Comparison of ENCODE assay signal across 25 cellular contexts in the genomic region with DNA sequence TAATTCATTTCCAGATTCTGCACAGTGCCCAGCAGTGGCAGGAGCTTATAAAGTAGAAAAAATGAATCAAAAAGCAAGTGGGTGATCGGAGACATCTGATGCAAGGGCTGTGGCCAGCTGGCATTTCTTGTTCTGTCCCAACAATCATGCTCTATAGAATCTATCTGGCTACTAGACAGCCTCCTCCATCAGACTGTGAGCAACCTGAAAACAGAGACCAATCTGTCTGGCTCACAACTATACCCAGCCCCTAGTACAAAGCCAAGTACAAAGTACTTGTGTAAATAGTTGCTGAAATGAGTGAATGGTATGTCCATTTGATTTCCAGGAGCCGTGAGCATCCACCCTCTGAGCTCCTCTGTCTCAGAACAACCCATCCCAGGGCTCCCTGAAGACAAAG. TPM values are rescaled to one million over a fixed set of nuclear protein-coding genes. Genes with fewer than 3 reads are reported as not detected.
DNase-seq lines count a peak whose midpoint lies in the region; FAIRE-seq and TF ChIP-seq lines count a peak whose summit lies in the region.
"Had no signal": no experiment of that assay in that cellular context is flagged by ENCODE, and none has a peak within 500 bp of the region (broad histone marks: within the 10 kb centered on the region; RNA-seq: fewer than 3 reads in every experiment).

No MANE protein-coding gene starts in this region.

- intact Hi-C loops in Caco-2 (cut with micrococcal nuclease; ENCODE audit: unreplicated experiment): no loop called here

- CTCF ChIA-PET in Caco-2 (lab: Charles Lee): interaction anchor here (0.8 to 1.9 kb wide), 3 partner anchors 9 to 26 kb away, joined by 3 to 4 read pairs (median 4); no protein-coding TSS in a partner anchor

- H3K36me3 ChIP-seq in Caco-2 (ENCODE audit: control insufficient read depth, insufficient read depth, low read length): peaks cover 1% of the 10 kb centered on the region; the same call in 1 of the 2 replicates
- H3K36me3 ChIP-seq in bronchial epithelial cell (ENCODE audit: control insufficient read depth, insufficient read depth, low read length): no peaks in the 10 kb centered on the region
- H3K36me3 ChIP-seq: BE2C, BLaER1 had no signal

- no peak overlapping the region for H3K4me3 ChIP-seq in Caco-2 (ENCODE audit: low read depth, low read length)
- no peak overlapping the region for H3K4me3 ChIP-seq in bronchial epithelial cell (ENCODE audit: low read depth, low read length)
- H3K4me3 ChIP-seq: BLaER1 had no signal

- H3K27ac Mint-ChIP-seq in Caco-2 (ENCODE audit: unreplicated experiment) (peak overlapping the region; percentile 78), nephron (peak overlapping the region in 2 of 3 experiments; percentile 16 to 58)
- H3K27ac Mint-ChIP-seq: CD4-positive, alpha-beta memory T cell; CD4-positive, CD25-positive, alpha-beta regulatory T cell; CD8-positive, alpha-beta memory T cell had no signal

- no TSS peak for BruUV-seq in Caco-2 (replicated peaks; lab: Mats Ljungman, UMichigan)

- no peak for DNase-seq in Caco-2
- no peak for DNase-seq in bronchial epithelial cell (ENCODE audit: low read depth)
- DNase-seq in occipital lobe (lab: John Stamatoyannopoulos, UW): no peak
- no peak for DNase-seq in activated CD4-positive, CD25-positive, alpha-beta regulatory T cell (lab: John Stamatoyannopoulos, UW)
- DNase-seq in dedifferentiated amniotic fluid mesenchymal stem cell (ENCODE audit: extremely low spot score): no peak
- DNase-seq: 8988T; ACHN; BE2C; C1 segment of cervical spinal cord; Calu3; CD4-positive, alpha-beta memory T cell; CD4-positive, CD25-positive, alpha-beta regulatory T cell; CD8-positive, alpha-beta memory T cell; COR-L47; DMS79 treated with DMSO at 0.1 percent for 48 hours; GF-D8 had no signal

- H3K4me3 Mint-ChIP-seq in Caco-2 (ENCODE audit: unreplicated experiment): no peak overlapping the region
- no peak overlapping the region for H3K4me3 Mint-ChIP-seq in nephron
- H3K4me3 Mint-ChIP-seq: CD14-positive monocyte; CD4-positive, alpha-beta memory T cell; CD4-positive, CD25-positive, alpha-beta regulatory T cell; CD8-positive, alpha-beta memory T cell had no signal

- H3K27me3 Mint-ChIP-seq in Caco-2 (ENCODE audit: insufficient read depth, unreplicated experiment): no peaks in the 10 kb centered on the region
- H3K27me3 Mint-ChIP-seq in nephron (ENCODE audit: low read depth): peaks cover 42% of the 10 kb centered on the region

- TF ChIP-seq CTCF in Caco-2 (IDR thresholded peaks at IDR 0.05; ENCODE audit: insufficient read depth in 1 of 2, low read depth in 1 of 2, low read length in 1 of 2, severe bottlenecking in 1 of 2, unreplicated experiment in 1 of 2) (no peak), bronchial epithelial cell (IDR thresholded peaks at IDR 0.05; ENCODE audit: insufficient read depth, low read length, severe bottlenecking) (no peak), nephron (IDR thresholded peaks at IDR 0.05; ENCODE audit: unreplicated experiment in 3 of 3) (no peak)

- POLR2A ChIA-PET in Caco-2 (lab: Charles Lee): interaction anchor here (1.2 to 2.6 kb wide), 2 partner anchors 9 to 12 kb away, joined by 4 to 10 read pairs; a partner anchor contains a TSS

- peaks cover 46% of the 10 kb centered on the region for H3K4me1 Mint-ChIP-seq in Caco-2 (ENCODE audit: low read depth, unreplicated experiment)
- H3K4me1 Mint-ChIP-seq in nephron: peaks cover 42% of the 10 kb centered on the region
- H3K4me1 Mint-ChIP-seq: CD14-positive monocyte; CD4-positive, alpha-beta memory T cell; CD4-positive, CD25-positive, alpha-beta regulatory T cell; CD8-positive, alpha-beta memory T cell had no signal

- H3K36me3 Mint-ChIP-seq in Caco-2 (ENCODE audit: insufficient read depth, unreplicated experiment) (peaks cover 61% of the 10 kb centered on the region), nephron (ENCODE audit: low read depth) (peaks cover 4% of the 10 kb centered on the region)
- H3K36me3 Mint-ChIP-seq: CD14-positive monocyte; CD4-positive, alpha-beta memory T cell; CD4-positive, CD25-positive, alpha-beta regulatory T cell; CD8-positive, alpha-beta memory T cell had no signal

- H3K27me3 ChIP-seq in Caco-2 (replicated peaks; ENCODE audit: control insufficient read depth, insufficient read depth, low read length) (no peaks in the 10 kb centered on the region), bronchial epithelial cell (ENCODE audit: control insufficient read depth, insufficient read depth, low read length) (peaks cover 2% of the 10 kb centered on the region)
- H3K27me3 ChIP-seq: BE2C, BLaER1 had no signal

- no peaks in the 10 kb centered on the region for H3K9me3 ChIP-seq in Caco-2
- H3K9me3 ChIP-seq: BE2C, BLaER1 had no signal

- FAIRE-seq in bronchial epithelial cell (lab: Jason Lieb, UNC): peak; percentile 55
- FAIRE-seq: A204.1, D721Med, G401.6, GM12891, GM19239 had no signal

- peaks cover 57% of the 10 kb centered on the region for H3K4me1 ChIP-seq in Caco-2
- H3K4me1 ChIP-seq: BE2C, BLaER1 had no signal

- H3K9me3 Mint-ChIP-seq in Caco-2 (ENCODE audit: unreplicated experiment) (no peaks in the 10 kb centered on the region), nephron (no peaks in the 10 kb centered on the region)
- H3K9me3 Mint-ChIP-seq: CD14-positive monocyte; CD4-positive, alpha-beta memory T cell; CD4-positive, CD25-positive, alpha-beta regulatory T cell; CD8-positive, alpha-beta memory T cell had no signal

RNA-seq across cellular contexts. Expression of a gene that starts 11.4 kb away (rescaled TPM):
- total RNA-seq in Caco-2 (2022) (101 and 113 TPM in 2 replicates), bronchial epithelial cell (not detected in 2 replicates), occipital lobe (0.62 TPM)
- total RNA-seq: A673; CD4-positive, alpha-beta memory T cell; CD4-positive, CD25-positive, alpha-beta regulatory T cell; CD8-positive, alpha-beta memory T cell had no signal

RNA-seq across cellular contexts. Expression of a gene that starts 14.2 kb away (rescaled TPM):
- total RNA-seq in Caco-2 (2022): 0.95 and 2.5 TPM in 2 replicates
- not detected in 2 replicates for total RNA-seq in bronchial epithelial cell
- not detected for total RNA-seq in occipital lobe
- total RNA-seq: A673; Calu3; CD4-positive, alpha-beta memory T cell; CD4-positive, CD25-positive, alpha-beta regulatory T cell; CD8-positive, alpha-beta memory T cell had no signal

RNA-seq across cellular contexts. Expression of a gene that starts 56.2 kb away (rescaled TPM):
- total RNA-seq in Caco-2 (2022) (0.09 TPM in 1 of 2 replicates, not detected in the other), bronchial epithelial cell (not detected in 2 replicates), occipital lobe (9.8 TPM)
- total RNA-seq: A673; CD4-positive, alpha-beta memory T cell; CD4-positive, CD25-positive, alpha-beta regulatory T cell; CD8-positive, alpha-beta memory T cell had no signal

Comparison
In these comparisons a context has a peak if more than half of its experiments do, and no peak if none do; other contexts are left out.
1. RNA of a gene that starts 11.4 kb away (total RNA-seq): 101 to 113 TPM in Caco-2; 0.62 TPM in occipital lobe (single experiment) and not detected in bronchial epithelial cell; every median in the first group is over 10 times any median in the second.